ENCODE assay signal across 1 cellular context in the genomic region with DNA sequence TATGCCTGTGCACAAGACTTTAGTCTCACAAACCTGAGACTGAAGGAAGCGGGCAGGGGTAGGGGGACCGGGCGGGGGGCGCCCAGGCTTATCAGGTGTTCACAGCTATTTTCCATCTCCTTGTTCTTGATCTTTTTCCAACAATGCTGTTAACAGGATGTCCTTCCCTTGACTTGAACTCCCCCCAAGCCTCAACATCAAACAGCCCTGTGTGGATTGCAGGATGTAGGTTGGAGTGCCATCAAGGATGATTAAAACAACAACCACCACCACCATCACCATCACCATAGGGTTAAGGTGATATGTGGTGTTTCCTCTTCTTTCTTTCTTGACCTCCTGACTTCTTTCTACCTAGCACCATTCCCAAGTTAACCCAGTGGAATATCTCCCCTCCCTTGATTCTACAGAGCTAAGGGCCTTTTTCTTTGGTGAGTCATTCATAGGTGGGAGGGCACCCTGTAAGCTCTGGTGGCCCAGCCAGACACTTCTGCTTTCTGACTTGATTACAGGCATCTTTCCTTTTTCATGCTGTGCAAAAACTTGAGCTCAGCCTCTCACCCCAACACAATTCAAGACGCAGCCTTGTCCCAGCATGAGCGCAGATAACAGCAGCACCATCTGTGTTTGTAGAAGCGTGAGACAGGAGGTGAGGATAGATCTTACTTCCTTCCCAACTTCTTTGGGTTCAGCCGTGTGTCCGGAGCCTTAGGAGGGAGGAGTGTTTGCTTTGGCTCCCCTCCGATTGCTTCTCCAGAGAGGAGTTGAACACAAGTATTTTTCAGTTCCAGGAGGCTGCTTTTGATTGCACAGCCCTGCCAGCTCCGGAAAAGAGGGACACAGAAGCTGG.
TF ChIP-seq lines count a peak whose summit lies in the region.

No MANE protein-coding gene starts in this region.

TF ChIP-seq in K562, 482 proteins besides CTCF, POLR2A, EP300 and RAD21 (continued from another document):
- TF ChIP-seq FOXA3 (CRISPR knock-in tag; conservative IDR thresholded peaks at IDR 0.05 in 1 of 2, IDR thresholded peaks at IDR 0.05 in 1 of 2): peak in 1 of 2 experiments; percentile 72; a peak in 2 of 4 replicates
- no peak for TF ChIP-seq TAF7 (tag; IDR thresholded peaks at IDR 0.05)
- TF ChIP-seq MEIS2 (IDR thresholded peaks at IDR 0.05; ENCODE audit: partially characterized antibody): peak; percentile 20
- no peak for TF ChIP-seq SLC30A9 (CRISPR knock-in tag; IDR thresholded peaks at IDR 0.05)
- no peak for TF ChIP-seq DACH1 (IDR thresholded peaks at IDR 0.05; ENCODE audit: partially characterized antibody)
- TF ChIP-seq BRD4 (IDR thresholded peaks at IDR 0.05): no peak
- no peak for TF ChIP-seq KAT7 (CRISPR knock-in tag; IDR thresholded peaks at IDR 0.05; ENCODE audit: borderline replicate concordance)
- TF ChIP-seq ZNF583 (CRISPR knock-in tag; IDR thresholded peaks at IDR 0.05): no peak
- peak; percentile 65 for TF ChIP-seq JUND (IDR thresholded peaks at IDR 0.05; ENCODE audit: borderline replicate concordance, low read depth, low read length)
- TF ChIP-seq JUND (tag; IDR thresholded peaks at IDR 0.05; ENCODE audit: borderline replicate concordance, low read depth, low read length): peak; percentile 77; the same call in 2 of the 3 replicates
- TF ChIP-seq ZNF41 (CRISPR knock-in tag; conservative IDR thresholded peaks at IDR 0.05): no peak
- no peak for TF ChIP-seq KDM5B (IDR thresholded peaks at IDR 0.05; ENCODE audit: insufficient replicate concordance, low read depth, low read length)
- 0 out of 2 replicates have a peak, but pooled peaks have one; percentile 20 for TF ChIP-seq SOX6 (IDR thresholded peaks at IDR 0.05)
- TF ChIP-seq NONO (IDR thresholded peaks at IDR 0.05; ENCODE audit: low read depth in 2 of 2, low read length in 1 of 2): no peak
- TF ChIP-seq, protein P1, sequence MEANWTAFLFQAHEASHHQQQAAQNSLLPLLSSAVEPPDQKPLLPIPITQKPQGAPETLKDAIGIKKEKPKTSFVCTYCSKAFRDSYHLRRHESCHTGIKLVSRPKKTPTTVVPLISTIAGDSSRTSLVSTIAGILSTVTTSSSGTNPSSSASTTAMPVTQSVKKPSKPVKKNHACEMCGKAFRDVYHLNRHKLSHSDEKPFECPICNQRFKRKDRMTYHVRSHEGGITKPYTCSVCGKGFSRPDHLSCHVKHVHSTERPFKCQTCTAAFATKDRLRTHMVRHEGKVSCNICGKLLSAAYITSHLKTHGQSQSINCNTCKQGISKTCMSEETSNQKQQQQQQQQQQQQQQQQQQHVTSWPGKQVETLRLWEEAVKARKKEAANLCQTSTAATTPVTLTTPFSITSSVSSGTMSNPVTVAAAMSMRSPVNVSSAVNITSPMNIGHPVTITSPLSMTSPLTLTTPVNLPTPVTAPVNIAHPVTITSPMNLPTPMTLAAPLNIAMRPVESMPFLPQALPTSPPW (CRISPR knock-in tag; IDR thresholded peaks at IDR 0.05): peak; percentile 19; the same call in 1 of the 2 replicates
- no peak for TF ChIP-seq ZNF780A (CRISPR knock-in tag; IDR thresholded peaks at IDR 0.05)
- no peak for TF ChIP-seq TAF9B (IDR thresholded peaks at IDR 0.05; ENCODE audit: partially characterized antibody)
- TF ChIP-seq POLR2AphosphoS2 (IDR thresholded peaks at IDR 0.05; ENCODE audit: low read length): no peak
- TF ChIP-seq CBFA2T3 (IDR thresholded peaks at IDR 0.05): peak; percentile 73
- no peak for TF ChIP-seq FOXA1 (IDR thresholded peaks at IDR 0.05; ENCODE audit: borderline replicate concordance)
- TF ChIP-seq HDGF (IDR thresholded peaks at IDR 0.05): no peak
- TF ChIP-seq ZNF75A (CRISPR knock-in tag; IDR thresholded peaks at IDR 0.05): no peak
- TF ChIP-seq, protein P2, sequence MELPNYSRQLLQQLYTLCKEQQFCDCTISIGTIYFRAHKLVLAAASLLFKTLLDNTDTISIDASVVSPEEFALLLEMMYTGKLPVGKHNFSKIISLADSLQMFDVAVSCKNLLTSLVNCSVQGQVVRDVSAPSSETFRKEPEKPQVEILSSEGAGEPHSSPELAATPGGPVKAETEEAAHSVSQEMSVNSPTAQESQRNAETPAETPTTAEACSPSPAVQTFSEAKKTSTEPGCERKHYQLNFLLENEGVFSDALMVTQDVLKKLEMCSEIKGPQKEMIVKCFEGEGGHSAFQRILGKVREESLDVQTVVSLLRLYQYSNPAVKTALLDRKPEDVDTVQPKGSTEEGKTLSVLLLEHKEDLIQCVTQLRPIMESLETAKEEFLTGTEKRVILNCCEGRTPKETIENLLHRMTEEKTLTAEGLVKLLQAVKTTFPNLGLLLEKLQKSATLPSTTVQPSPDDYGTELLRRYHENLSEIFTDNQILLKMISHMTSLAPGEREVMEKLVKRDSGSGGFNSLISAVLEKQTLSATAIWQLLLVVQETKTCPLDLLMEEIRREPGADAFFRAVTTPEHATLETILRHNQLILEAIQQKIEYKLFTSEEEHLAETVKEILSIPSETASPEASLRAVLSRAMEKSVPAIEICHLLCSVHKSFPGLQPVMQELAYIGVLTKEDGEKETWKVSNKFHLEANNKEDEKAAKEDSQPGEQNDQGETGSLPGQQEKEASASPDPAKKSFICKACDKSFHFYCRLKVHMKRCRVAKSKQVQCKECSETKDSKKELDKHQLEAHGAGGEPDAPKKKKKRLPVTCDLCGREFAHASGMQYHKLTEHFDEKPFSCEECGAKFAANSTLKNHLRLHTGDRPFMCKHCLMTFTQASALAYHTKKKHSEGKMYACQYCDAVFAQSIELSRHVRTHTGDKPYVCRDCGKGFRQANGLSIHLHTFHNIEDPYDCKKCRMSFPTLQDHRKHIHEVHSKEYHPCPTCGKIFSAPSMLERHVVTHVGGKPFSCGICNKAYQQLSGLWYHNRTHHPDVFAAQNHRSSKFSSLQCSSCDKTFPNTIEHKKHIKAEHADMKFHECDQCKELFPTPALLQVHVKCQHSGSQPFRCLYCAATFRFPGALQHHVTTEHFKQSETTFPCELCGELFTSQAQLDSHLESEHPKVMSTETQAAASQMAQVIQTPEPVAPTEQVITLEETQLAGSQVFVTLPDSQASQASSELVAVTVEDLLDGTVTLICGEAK (IDR thresholded peaks at IDR 0.05): no peak
- TF ChIP-seq, protein P2 (CRISPR knock-in tag; IDR thresholded peaks at IDR 0.05): no peak
- no peak for TF ChIP-seq MTA1 (IDR thresholded peaks at IDR 0.05; ENCODE audit: borderline replicate concordance)
- TF ChIP-seq ARID1B (IDR thresholded peaks at IDR 0.05): peak; percentile 56
- TF ChIP-seq KLF6 (CRISPR knock-in tag; IDR thresholded peaks at IDR 0.05; ENCODE audit: borderline replicate concordance): no peak
- peak; percentile 54 for TF ChIP-seq GATA2 (CRISPR knock-in tag; IDR thresholded peaks at IDR 0.05)
- TF ChIP-seq, protein P3, sequence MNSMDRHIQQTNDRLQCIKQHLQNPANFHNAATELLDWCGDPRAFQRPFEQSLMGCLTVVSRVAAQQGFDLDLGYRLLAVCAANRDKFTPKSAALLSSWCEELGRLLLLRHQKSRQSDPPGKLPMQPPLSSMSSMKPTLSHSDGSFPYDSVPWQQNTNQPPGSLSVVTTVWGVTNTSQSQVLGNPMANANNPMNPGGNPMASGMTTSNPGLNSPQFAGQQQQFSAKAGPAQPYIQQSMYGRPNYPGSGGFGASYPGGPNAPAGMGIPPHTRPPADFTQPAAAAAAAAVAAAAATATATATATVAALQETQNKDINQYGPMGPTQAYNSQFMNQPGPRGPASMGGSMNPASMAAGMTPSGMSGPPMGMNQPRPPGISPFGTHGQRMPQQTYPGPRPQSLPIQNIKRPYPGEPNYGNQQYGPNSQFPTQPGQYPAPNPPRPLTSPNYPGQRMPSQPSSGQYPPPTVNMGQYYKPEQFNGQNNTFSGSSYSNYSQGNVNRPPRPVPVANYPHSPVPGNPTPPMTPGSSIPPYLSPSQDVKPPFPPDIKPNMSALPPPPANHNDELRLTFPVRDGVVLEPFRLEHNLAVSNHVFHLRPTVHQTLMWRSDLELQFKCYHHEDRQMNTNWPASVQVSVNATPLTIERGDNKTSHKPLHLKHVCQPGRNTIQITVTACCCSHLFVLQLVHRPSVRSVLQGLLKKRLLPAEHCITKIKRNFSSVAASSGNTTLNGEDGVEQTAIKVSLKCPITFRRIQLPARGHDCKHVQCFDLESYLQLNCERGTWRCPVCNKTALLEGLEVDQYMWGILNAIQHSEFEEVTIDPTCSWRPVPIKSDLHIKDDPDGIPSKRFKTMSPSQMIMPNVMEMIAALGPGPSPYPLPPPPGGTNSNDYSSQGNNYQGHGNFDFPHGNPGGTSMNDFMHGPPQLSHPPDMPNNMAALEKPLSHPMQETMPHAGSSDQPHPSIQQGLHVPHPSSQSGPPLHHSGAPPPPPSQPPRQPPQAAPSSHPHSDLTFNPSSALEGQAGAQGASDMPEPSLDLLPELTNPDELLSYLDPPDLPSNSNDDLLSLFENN (IDR thresholded peaks at IDR 0.05; ENCODE audit: low read depth in 2 of 2, low read length in 2 of 2): no peak
- TF ChIP-seq ZNF263 (CRISPR knock-in tag; IDR thresholded peaks at IDR 0.05; ENCODE audit: borderline replicate concordance): no peak
- TF ChIP-seq MCM2 (IDR thresholded peaks at IDR 0.05; ENCODE audit: low read depth): no peak
- TF ChIP-seq, protein P4, sequence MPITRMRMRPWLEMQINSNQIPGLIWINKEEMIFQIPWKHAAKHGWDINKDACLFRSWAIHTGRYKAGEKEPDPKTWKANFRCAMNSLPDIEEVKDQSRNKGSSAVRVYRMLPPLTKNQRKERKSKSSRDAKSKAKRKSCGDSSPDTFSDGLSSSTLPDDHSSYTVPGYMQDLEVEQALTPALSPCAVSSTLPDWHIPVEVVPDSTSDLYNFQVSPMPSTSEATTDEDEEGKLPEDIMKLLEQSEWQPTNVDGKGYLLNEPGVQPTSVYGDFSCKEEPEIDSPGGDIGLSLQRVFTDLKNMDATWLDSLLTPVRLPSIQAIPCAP (CRISPR knock-in tag; IDR thresholded peaks at IDR 0.05; ENCODE audit: borderline replicate concordance): no peak
- TF ChIP-seq ZZZ3 (IDR thresholded peaks at IDR 0.05): no peak
